Comparison of ENCODE assay signal across 8 cellular contexts in the genomic region with DNA sequence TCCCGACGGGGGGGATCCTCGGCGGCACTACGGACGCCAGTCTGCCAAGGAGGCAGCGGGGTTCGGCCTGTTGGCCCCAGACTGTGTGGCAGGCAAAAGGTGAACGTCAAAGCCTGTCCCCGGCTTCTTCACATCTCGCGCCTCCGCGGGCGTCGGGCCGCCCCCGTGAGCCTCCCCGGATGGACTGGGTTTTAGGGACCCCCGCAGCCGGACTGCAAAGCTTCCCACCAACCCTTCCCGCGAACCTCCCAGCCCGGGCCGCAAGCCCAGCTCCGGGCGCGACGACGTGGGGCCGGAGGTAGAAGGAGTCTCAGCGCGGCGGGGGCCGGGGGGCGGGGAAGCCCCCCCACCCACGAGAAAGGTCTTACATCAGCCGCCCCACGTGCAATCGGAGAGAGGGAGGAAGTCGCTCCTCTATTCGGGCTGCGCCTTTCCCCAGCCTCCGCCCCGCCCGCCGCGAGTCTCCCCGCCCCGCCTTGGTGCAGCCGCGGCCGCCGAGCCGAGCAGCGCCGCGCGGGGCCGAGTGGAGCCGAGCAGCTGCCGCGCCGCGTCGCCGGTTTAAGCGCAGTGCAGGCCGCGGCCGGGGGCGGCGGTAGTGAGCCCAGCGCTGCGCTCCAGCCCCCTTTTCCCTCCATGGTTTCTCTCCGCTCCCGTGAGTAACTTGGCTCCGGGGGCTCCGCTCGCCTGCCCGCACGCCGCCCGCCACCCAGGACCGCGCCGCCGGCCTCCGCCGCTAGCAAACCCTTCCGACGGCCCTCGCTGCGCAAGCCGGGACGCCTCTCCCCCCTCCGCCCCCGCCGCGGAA. TPM values are rescaled to one million over a fixed set of nuclear protein-coding genes. Genes with fewer than 3 reads are reported as not detected.
A peak's percentile ranks its signal among the peaks of the same experiment; 100 is the strongest.
DNase-seq lines count a peak whose midpoint lies in the region; ATAC-seq and TF ChIP-seq lines count a peak whose summit lies in the region.

A gene (plus strand): TSS at position 623 of the 805 bp plus-strand sequence. CDS start 215 bp downstream, outside the sequence.

- peak within 1 kb of the TSS; percentile 95 for H4K8ac ChIP-seq in trophoblast cell (ENCODE audit: low read depth, low read length)

- peak within 1 kb of the TSS; percentile 78 for H2BK12ac ChIP-seq in trophoblast cell (ENCODE audit: low read length)

- H3K4me2 ChIP-seq in trophoblast cell (ENCODE audit: low read length): peak within 1 kb of the TSS; percentile 95

- peak within 1 kb of the TSS; percentile 90 for H3K4me3 ChIP-seq in trophoblast cell (ENCODE audit: low read depth, low read length)
- peak within 1 kb of the TSS; percentile 76 to 98 (median 87) for H3K4me3 ChIP-seq in tibial nerve

- H3K79me2 ChIP-seq in trophoblast cell (ENCODE audit: control insufficient read depth, insufficient read depth, low read length, poor library complexity): peaks cover 27% of the 10 kb centered on the region

- peak within 1 kb of the TSS; percentile 99 for H2AFZ ChIP-seq in trophoblast cell (ENCODE audit: insufficient read depth, low read length, poor library complexity)

- peak in 1 of 2 donors; percentile 50 for TF ChIP-seq POLR2A in tibial nerve (IDR thresholded peaks at IDR 0.05)

- H3K14ac ChIP-seq in trophoblast cell (ENCODE audit: low read length): peak within 1 kb of the TSS; percentile 96

- WGBS in trophoblast cell (ENCODE audit: extremely low coverage, insufficient coverage, insufficient read length): no CpG with 5 or more reads among the region's 100 CpGs
- WGBS in tibial nerve, 2 donors: 0 to 3% methylated on average over 28 to 74 of the region's 100 CpGs

- peaks cover 13% of the 10 kb centered on the region for H3K27me3 ChIP-seq in trophoblast cell (ENCODE audit: insufficient read depth, low read length)
- H3K27me3 ChIP-seq in tibial nerve: no peaks in the 10 kb centered on the region

- H4K91ac ChIP-seq in trophoblast cell (ENCODE audit: low read depth, low read length): peak within 1 kb of the TSS; percentile 97

- H2BK5ac ChIP-seq in trophoblast cell (ENCODE audit: low read depth, low read length, poor library complexity): peak within 1 kb of the TSS; percentile 98

- H3K4me1 ChIP-seq in trophoblast cell (ENCODE audit: control insufficient read depth in 1 of 2, insufficient read depth in 2 of 2, low read length in 2 of 2) (peaks cover 8 to 11% of the 10 kb centered on the region in 2 experiments), tibial nerve (peaks cover 0 to 57% (median 25%) of the 10 kb centered on the region in 4 donors)

- peak; percentile 80 for DNase-seq in NCI-H1092 (lab: John Stamatoyannopoulos, UW)
- peak; percentile 59 to 87 for DNase-seq in SW 1271 (lab: John Stamatoyannopoulos, UW)
- DNase-seq in activated naive CD8-positive, alpha-beta T cell treated with anti-CD3 and anti-CD28 coated beads, Interleukin-2, amount 50 U/mL, for 16 hours (ENCODE audit: low read depth, low spot score): peak; percentile 95
- DNase-seq in Right ventricle myocardium superior: peak; percentile 94
- DNase-seq in trophoblast cell: peak; percentile 90 to 94
- DNase-seq in tibial nerve (ENCODE audit: low spot score in 2 of 2): peak; percentile 79

- H2AK5ac ChIP-seq in trophoblast cell (ENCODE audit: low read length): peak within 1 kb of the TSS; percentile 69

- peak; percentile 81 for TF ChIP-seq CTCF in GM12872 (IDR thresholded peaks at IDR 0.05; ENCODE audit: insufficient read depth, low read depth, low read length)
- peak; percentile 89 to 99 (median 99) for TF ChIP-seq CTCF in tibial nerve (IDR thresholded peaks at IDR 0.05)

- peaks cover 24% of the 10 kb centered on the region for H3K79me1 ChIP-seq in trophoblast cell (ENCODE audit: low read length)

- H3K9me3 ChIP-seq in trophoblast cell (ENCODE audit: insufficient read depth, low read depth, low read length) (peaks cover 3% of the 10 kb centered on the region), tibial nerve (no peaks in the 10 kb centered on the region)

- peak within 1 kb of the TSS; percentile 98 for H4K12ac ChIP-seq in trophoblast cell (ENCODE audit: low read depth, low read length)

- H3K27ac ChIP-seq in trophoblast cell (ENCODE audit: low read depth, low read length): peak within 1 kb of the TSS; percentile 92
- peak within 1 kb of the TSS; percentile 96 to 100 (median 98) for H3K27ac ChIP-seq in tibial nerve

- peak within 1 kb of the TSS; percentile 88 for H3K9ac ChIP-seq in trophoblast cell (ENCODE audit: low read length)

- H3K18ac ChIP-seq in trophoblast cell (ENCODE audit: low read length): peak within 1 kb of the TSS; percentile 99

- no peak within 1 kb of the TSS for H3K23ac ChIP-seq in trophoblast cell (ENCODE audit: low read length)

- H2BK120ac ChIP-seq in trophoblast cell (ENCODE audit: insufficient read depth, low read length, poor library complexity): peak within 1 kb of the TSS; percentile 96

- peak in 1 of 2 donors; percentile 54 for TF ChIP-seq EP300 in tibial nerve (IDR thresholded peaks at IDR 0.05)

- peak within 1 kb of the TSS; percentile 87 for H3K4ac ChIP-seq in trophoblast cell (ENCODE audit: low read depth, low read length)

- H3K36me3 ChIP-seq in trophoblast cell (ENCODE audit: control insufficient read depth in 1 of 2, insufficient read depth in 2 of 2, low read length in 2 of 2) (no peaks in the 10 kb centered on the region), tibial nerve (no peaks in the 10 kb centered on the region)

- ATAC-seq in HG02588 (IDR thresholded peaks at IDR 0.05; ENCODE audit: unreplicated experiment) (peak; percentile 66), Right ventricle myocardium superior (ENCODE audit: poor library complexity) (peak; percentile 92)

- intact Hi-C loops in Right ventricle myocardium superior (cut with DNase I): loop anchor here (5.0 kb wide), 1 partner anchor 54 kb away; no protein-coding TSS in a partner anchor

RNA-seq across cellular contexts. Expression of the gene that starts here (rescaled TPM):
- total RNA-seq in Right ventricle myocardium superior (47.0 TPM), tibial nerve (10 to 100 TPM; 39.0 to 59.4 (median 51.8) TPM)
- 178 and 179 TPM in 2 replicates for polyA plus RNA-seq in trophoblast cell (2013)

Comparison
In these comparisons a context has a peak if more than half of its experiments do, and no peak if none do; other contexts are left out.
1. Peak in every context shown above with its lines: DNase-seq, ATAC-seq, H3K4me3 ChIP-seq and H3K27ac ChIP-seq.